Comparison of ENCODE assay signal across 1 cellular context in the genomic region with DNA sequence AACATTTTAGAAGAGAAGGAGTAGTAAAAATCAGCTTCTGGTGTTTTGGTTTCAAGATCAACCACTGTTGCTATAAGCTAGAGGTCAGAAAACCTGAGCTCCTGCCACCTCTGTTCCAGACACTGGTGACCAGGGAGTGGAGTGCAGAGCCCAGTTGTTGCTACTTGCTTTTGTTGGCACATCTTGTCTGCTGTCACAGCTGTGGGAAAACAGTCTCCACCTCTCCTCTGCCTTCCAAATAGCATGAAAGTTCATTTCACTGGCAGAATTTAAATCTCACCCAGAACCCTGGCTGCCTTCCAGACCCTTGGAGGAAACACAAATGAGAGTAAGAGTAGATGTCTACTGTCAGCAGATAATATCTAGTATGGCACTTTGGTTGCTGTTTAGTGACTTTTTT.
TF ChIP-seq lines count a peak whose summit lies in the region.

No MANE protein-coding gene starts in this region.

TF ChIP-seq in GM12878, 131 proteins besides CTCF, POLR2A, EP300 and RAD21 (continued from another document):
- TF ChIP-seq, protein P1, sequence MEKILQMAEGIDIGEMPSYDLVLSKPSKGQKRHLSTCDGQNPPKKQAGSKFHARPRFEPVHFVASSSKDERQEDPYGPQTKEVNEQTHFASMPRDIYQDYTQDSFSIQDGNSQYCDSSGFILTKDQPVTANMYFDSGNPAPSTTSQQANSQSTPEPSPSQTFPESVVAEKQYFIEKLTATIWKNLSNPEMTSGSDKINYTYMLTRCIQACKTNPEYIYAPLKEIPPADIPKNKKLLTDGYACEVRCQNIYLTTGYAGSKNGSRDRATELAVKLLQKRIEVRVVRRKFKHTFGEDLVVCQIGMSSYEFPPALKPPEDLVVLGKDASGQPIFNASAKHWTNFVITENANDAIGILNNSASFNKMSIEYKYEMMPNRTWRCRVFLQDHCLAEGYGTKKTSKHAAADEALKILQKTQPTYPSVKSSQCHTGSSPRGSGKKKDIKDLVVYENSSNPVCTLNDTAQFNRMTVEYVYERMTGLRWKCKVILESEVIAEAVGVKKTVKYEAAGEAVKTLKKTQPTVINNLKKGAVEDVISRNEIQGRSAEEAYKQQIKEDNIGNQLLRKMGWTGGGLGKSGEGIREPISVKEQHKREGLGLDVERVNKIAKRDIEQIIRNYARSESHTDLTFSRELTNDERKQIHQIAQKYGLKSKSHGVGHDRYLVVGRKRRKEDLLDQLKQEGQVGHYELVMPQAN (conservative IDR thresholded peaks at IDR 0.05): no peak
